ENCODE assay signal across 8 cellular contexts in genomic region chr20:62795023-62795761, GRCh38. TPM values are rescaled to one million over a fixed set of nuclear protein-coding genes. Genes with fewer than 3 reads are reported as not detected.
A peak's percentile ranks its signal among the peaks of the same experiment; 100 is the strongest.
DNase-seq lines count a peak whose midpoint lies in the region; TF ChIP-seq lines count a peak whose summit lies in the region.

No MANE protein-coding gene starts in this region.

- no peaks in the 10 kb centered on the region for H3K9me3 ChIP-seq in WERI-Rb-1 (ENCODE audit: severe bottlenecking)
- no peaks in the 10 kb centered on the region for H3K9me3 ChIP-seq in breast epithelium

- H3K27ac ChIP-seq in WERI-Rb-1 (peak overlapping the region; percentile 91), breast epithelium (peak overlapping the region; percentile 75 to 92), layer of hippocampus (ENCODE audit: low read depth, low read length) (peak overlapping the region; percentile 71)

- TF ChIP-seq POLR2A in breast epithelium (IDR thresholded peaks at IDR 0.05): no peak

- DNase-seq in GM12865 (ENCODE audit: low read depth) (peak; percentile 74), NCI-H1694 (lab: John Stamatoyannopoulos, UW) (peak; percentile 27), WERI-Rb-1 (peak; percentile 76), breast epithelium (ENCODE audit: low spot score in 2 of 2) (no peak), globus pallidus (ENCODE audit: low spot score) (no peak), ureter (ENCODE audit: low spot score) (no peak)
- DNase-seq in stimulated activated CD4-positive, alpha-beta T cell treated with anti-CD3 and anti-CD28 coated beads, Interleukin-2, amount 100 ng/mL, for 48 hours: peak; percentile 60 to 66

- H3K4me3 ChIP-seq in GM12865 (ENCODE audit: low read depth, low read length): peak overlapping the region; percentile 71
- H3K4me3 ChIP-seq in WERI-Rb-1 (ENCODE audit: low read depth, low read length): peak overlapping the region; percentile 78
- peak overlapping the region; percentile 57 to 83 (median 82) for H3K4me3 ChIP-seq in breast epithelium

- no peaks in the 10 kb centered on the region for H3K4me1 ChIP-seq in breast epithelium

- TF ChIP-seq CTCF in GM12865 (IDR thresholded peaks at IDR 0.05; ENCODE audit: insufficient read depth, low read depth, low read length, missing control alignments) (no peak), WERI-Rb-1 (IDR thresholded peaks at IDR 0.05; ENCODE audit: low read depth, low read length) (no peak), breast epithelium (IDR thresholded peaks at IDR 0.05) (peak in 1 of 3 donors; percentile 6)

- intact Hi-C loops in breast epithelium (cut with DNase I; ENCODE audit: low total_unique reads): no loop called here

- no peaks in the 10 kb centered on the region for H3K27me3 ChIP-seq in WERI-Rb-1 (ENCODE audit: insufficient read depth, low read depth, severe bottlenecking)
- H3K27me3 ChIP-seq in breast epithelium: no peaks in the 10 kb centered on the region
- no peaks in the 10 kb centered on the region for H3K27me3 ChIP-seq in layer of hippocampus (ENCODE audit: control insufficient read depth, insufficient read depth, low read length)

- H3K36me3 ChIP-seq in WERI-Rb-1: peaks cover 32% of the 10 kb centered on the region
- no peaks in the 10 kb centered on the region for H3K36me3 ChIP-seq in breast epithelium

RNA-seq across cellular contexts. Expression of gene MRGBP, which starts 1.1 kb away (rescaled TPM):
- 10 to 100 TPM in 2 of 3 donors, 1 to 10 TPM in 1; 8.5 to 12.9 (median 12.5) TPM for total RNA-seq in breast epithelium
- total RNA-seq in ureter: 6.3 TPM

RNA-seq across cellular contexts. Expression of gene OGFR, which starts 9.4 kb away (rescaled TPM):
- 10 to 100 TPM; 38.5 to 45.3 (median 44.2) TPM for total RNA-seq in breast epithelium
- total RNA-seq in ureter: 42.0 TPM

RNA-seq across cellular contexts. Expression of gene COL9A3, which starts 21.7 kb away (rescaled TPM):
- total RNA-seq in breast epithelium: 10 to 100 TPM in 1 of 3 donors, 1 to 10 TPM in 1, under 1 TPM in 1; 0.16 to 10.2 (median 5.0) TPM
- 5.1 TPM for total RNA-seq in ureter

Comparison
In these comparisons a context has a peak if more than half of its experiments do, and no peak if none do; other contexts are left out.
1. DNase-seq: peak in GM12865 (single experiment), NCI-H1694 (single experiment), WERI-Rb-1 (single experiment) and stimulated activated CD4-positive, alpha-beta T cell treated with anti-CD3 and anti-CD28 coated beads, Interleukin-2, amount 100 ng/mL, for 48 hours (2 of 2); none in breast epithelium (0 of 2), globus pallidus (single experiment) and ureter (single experiment).
2. Peak in every context shown above with its lines, with median percentiles within 50 percentile points of each other: H3K4me3 ChIP-seq and H3K27ac ChIP-seq.